Comparison of ENCODE assay signal across 11 cellular contexts in the genomic region with DNA sequence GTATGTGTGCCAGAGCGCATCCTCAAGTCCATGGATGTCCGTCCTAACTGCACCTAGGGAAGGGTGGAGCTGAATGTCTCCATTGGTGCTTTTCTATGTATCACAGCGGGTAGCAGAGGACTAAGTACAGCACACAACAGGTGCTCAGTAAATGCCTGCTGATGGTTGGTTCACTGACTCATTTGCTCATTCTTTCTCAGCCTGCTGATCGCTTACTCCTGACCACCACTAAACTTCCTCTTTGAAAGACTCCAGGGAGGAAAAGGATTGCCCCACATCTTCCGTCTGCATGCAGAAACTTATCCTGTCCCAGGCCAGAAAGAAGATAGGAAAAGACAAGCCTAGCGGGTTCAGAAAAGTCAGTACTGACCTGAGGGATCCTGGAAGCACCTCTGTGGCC.
"Had no signal": no experiment of that assay in that cellular context is flagged by ENCODE, and none has a peak within 500 bp of the region (broad histone marks: within the 10 kb centered on the region; RNA-seq: fewer than 3 reads in every experiment).

No MANE protein-coding gene starts in this region.

- H3K4me2 ChIP-seq: hepatocyte, smooth muscle cell had no signal

- H3K79me2 ChIP-seq: hepatocyte had no signal

- H3K27me3 ChIP-seq: hepatocyte, tibial artery had no signal

- H3K9me3 ChIP-seq: tibial artery had no signal

- DNase-seq: activated CD4-positive, alpha-beta T cell treated with anti-CD3 and anti-CD28 coated beads, Interleukin-2, amount 10 ng/mL, durations not matched to agents 7 days and 5 days; activated CD4-positive, CD25-positive, alpha-beta regulatory T cell; activated CD8-positive, alpha-beta memory T cell treated with anti-CD3 and anti-CD28 coated beads for 24 hours; activated T-cell treated with anti-CD3 and anti-CD28 coated beads for 4 hours; cortex of kidney; effector CD8-positive, alpha-beta T cell; kidney glomerular epithelial cell; right cardiac atrium; tibial artery had no signal

- ATAC-seq: right cardiac atrium had no signal

- H3K4me3 ChIP-seq: hepatocyte, smooth muscle cell, tibial artery had no signal

- H2AFZ ChIP-seq: hepatocyte had no signal

- H3K27ac ChIP-seq: hepatocyte, tibial artery had no signal
